In genomic region chr9:136120119-136120393, GRCh38 we compare ENCODE assay signal across 10 cellular contexts. TPM values are rescaled to one million over a fixed set of nuclear protein-coding genes. Genes with fewer than 3 reads are reported as not detected.
DNase-seq lines count a peak whose midpoint lies in the region; ATAC-seq and TF ChIP-seq lines count a peak whose summit lies in the region.
"Had no signal": no experiment of that assay in that cellular context is flagged by ENCODE, and none has a peak within 500 bp of the region (broad histone marks: within the 10 kb centered on the region; RNA-seq: fewer than 3 reads in every experiment).

No MANE protein-coding gene starts in this region.

- ATAC-seq in stimulated activated effector memory CD8-positive, alpha-beta T cell treated with anti-CD3 and anti-CD28 coated beads, Interleukin-12 subunit alpha, Interleukin-12 subunit beta, amount 100 ng/mL, for 72 hours, result no peak
- no peak for ATAC-seq in GM21529 (IDR thresholded peaks at IDR 0.05; ENCODE audit: unreplicated experiment)

- no peak for TF ChIP-seq CTCF in fibroblast of the aortic adventitia (IDR thresholded peaks at IDR 0.05; ENCODE audit: insufficient read depth, low read length)

- H3K9ac ChIP-seq in SK-N-MC (ENCODE audit: insufficient read length), result peak overlapping the region; percentile 94

- H3K27ac ChIP-seq in SK-N-MC, result 0 out of 2 replicates have a peak overlapping the region, but pooled peaks have one; percentile 25

- DNase-seq in T-helper 2 cell treated with Interferon-gamma antibody and Interleukin-4, amounts not matched to agents 5 μg/mL and 100 μg/mL, for 36 hours (ENCODE audit: low spot score), result no peak
- DNase-seq in T-helper 2 cell, result no peak
- no peak for DNase-seq in SK-N-MC (ENCODE audit: low read depth, low spot score)
- DNase-seq in fibroblast of the aortic adventitia (ENCODE audit: low read depth), result no peak
- DNase-seq in stimulated activated effector memory CD8-positive, alpha-beta T cell treated with anti-CD3 and anti-CD28 coated beads, Interleukin-12 subunit alpha, Interleukin-12 subunit beta, amount 100 ng/mL, for 72 hours (ENCODE audit: low spot score in 2 of 2), result no peak
- no peak for DNase-seq in islet precursor cell
- no peak for DNase-seq in foreskin melanocyte
- DNase-seq: SIG-M5 had no signal

- H3K9me3 Mint-ChIP-seq in T-helper 2 cell treated with Interferon-gamma antibody and Interleukin-4, amounts not matched to agents 5 μg/mL and 100 μg/mL, for 36 hours, result peaks cover 3% of the 10 kb centered on the region
- H3K9me3 Mint-ChIP-seq in stimulated activated effector memory CD8-positive, alpha-beta T cell treated with anti-CD3 and anti-CD28 coated beads, Interleukin-12 subunit alpha, Interleukin-12 subunit beta, amount 100 ng/mL, for 72 hours, result peaks cover 3% of the 10 kb centered on the region

- H3K4me1 Mint-ChIP-seq in T-helper 2 cell treated with Interferon-gamma antibody and Interleukin-4, amounts not matched to agents 5 μg/mL and 100 μg/mL, for 36 hours (ENCODE audit: low read depth), result no peaks in the 10 kb centered on the region
- peaks cover 8% of the 10 kb centered on the region for H3K4me1 Mint-ChIP-seq in stimulated activated effector memory CD8-positive, alpha-beta T cell treated with anti-CD3 and anti-CD28 coated beads, Interleukin-12 subunit alpha, Interleukin-12 subunit beta, amount 100 ng/mL, for 72 hours

- peaks cover 14% of the 10 kb centered on the region; the same call in 1 of the 2 replicates for H3K36me3 ChIP-seq in SK-N-MC (ENCODE audit: insufficient read depth, low read length)

- H3K4me3 ChIP-seq in SK-N-MC, result peak overlapping the region; percentile 95; the same call in 1 of the 2 replicates
- H3K4me3 ChIP-seq in fibroblast of the aortic adventitia (ENCODE audit: low read depth, low read length), result peak overlapping the region; percentile 75

- no peaks in the 10 kb centered on the region for H3K27me3 Mint-ChIP-seq in T-helper 2 cell treated with Interferon-gamma antibody and Interleukin-4, amounts not matched to agents 5 μg/mL and 100 μg/mL, for 36 hours (ENCODE audit: low read depth)

- no peak overlapping the region for H3K27ac Mint-ChIP-seq in T-helper 2 cell treated with Interferon-gamma antibody and Interleukin-4, amounts not matched to agents 5 μg/mL and 100 μg/mL, for 36 hours
- peak overlapping the region; percentile 64 for H3K27ac Mint-ChIP-seq in stimulated activated effector memory CD8-positive, alpha-beta T cell treated with anti-CD3 and anti-CD28 coated beads, Interleukin-12 subunit alpha, Interleukin-12 subunit beta, amount 100 ng/mL, for 72 hours

- H3K4me3 Mint-ChIP-seq in T-helper 2 cell treated with Interferon-gamma antibody and Interleukin-4, amounts not matched to agents 5 μg/mL and 100 μg/mL, for 36 hours, result peak overlapping the region; percentile 73
- H3K4me3 Mint-ChIP-seq in stimulated activated effector memory CD8-positive, alpha-beta T cell treated with anti-CD3 and anti-CD28 coated beads, Interleukin-12 subunit alpha, Interleukin-12 subunit beta, amount 100 ng/mL, for 72 hours, result peak overlapping the region; percentile 69

- no peaks in the 10 kb centered on the region for H3K9me3 ChIP-seq in SK-N-MC (ENCODE audit: low read depth, low read length)
- H3K9me3 ChIP-seq: pancreas had no signal

- H3K36me3 Mint-ChIP-seq in T-helper 2 cell treated with Interferon-gamma antibody and Interleukin-4, amounts not matched to agents 5 μg/mL and 100 μg/mL, for 36 hours (ENCODE audit: low read depth), result peaks cover 1% of the 10 kb centered on the region
- H3K36me3 Mint-ChIP-seq in stimulated activated effector memory CD8-positive, alpha-beta T cell treated with anti-CD3 and anti-CD28 coated beads, Interleukin-12 subunit alpha, Interleukin-12 subunit beta, amount 100 ng/mL, for 72 hours, result peaks cover 2% of the 10 kb centered on the region

RNA-seq across cellular contexts. Expression of gene TMEM250, which starts 1.4 kb away (rescaled TPM):
- total RNA-seq in fibroblast of the aortic adventitia (ENCODE audit: low replicate concordance), result 46.1 and 87.9 TPM in 2 replicates

RNA-seq across cellular contexts. Expression of gene NACC2, which starts 25.0 kb away (rescaled TPM):
- 17.4 and 27.1 TPM in 2 replicates for total RNA-seq in fibroblast of the aortic adventitia (ENCODE audit: low replicate concordance)
